8 cellular contexts compared by ENCODE assay signal in genomic region chr2:75200140-75200985, GRCh38. TPM values are rescaled to one million over a fixed set of nuclear protein-coding genes. Genes with fewer than 3 reads are reported as not detected.
DNase-seq lines count a peak whose midpoint lies in the region; ATAC-seq and TF ChIP-seq lines count a peak whose summit lies in the region.

No MANE protein-coding gene starts in this region.

- TF ChIP-seq EP300 in ovary (IDR thresholded peaks at IDR 0.05): no peak

- H3K27me3 Mint-ChIP-seq in activated T-cell treated with anti-CD3 and anti-CD28 coated beads, Interleukin-2, amount 50 U/mL, for 4 hours (ENCODE audit: low read depth): peaks cover 74% of the 10 kb centered on the region

- peaks cover 11% of the 10 kb centered on the region for H3K4me1 Mint-ChIP-seq in activated T-cell treated with anti-CD3 and anti-CD28 coated beads, Interleukin-2, amount 50 U/mL, for 4 hours (ENCODE audit: low read depth)

- ATAC-seq in activated T-cell treated with anti-CD3 and anti-CD28 coated beads, Interleukin-2, amount 50 U/mL, for 4 hours: peak; percentile 25 to 42
- ATAC-seq in Right ventricle myocardium superior (ENCODE audit: poor library complexity) (peak; percentile 94), GM18858 (IDR thresholded peaks at IDR 0.05; ENCODE audit: unreplicated experiment) (no peak), GM21390 (IDR thresholded peaks at IDR 0.05; ENCODE audit: unreplicated experiment) (no peak)

- no peaks in the 10 kb centered on the region for H3K36me3 ChIP-seq in ovary

- no peaks in the 10 kb centered on the region for H3K9me3 ChIP-seq in ovary

- H3K27me3 ChIP-seq in ovary: no peaks in the 10 kb centered on the region

- peak overlapping the region; percentile 10 for H3K4me3 ChIP-seq in ovary

- WGBS in ovary, 3 donors: 0 to 2% (median 1%) methylated on average over 52 to 53 of the region's 53 CpGs

- H3K27ac ChIP-seq in ovary: no peak overlapping the region

- DNase-seq in DMS79 (lab: John Stamatoyannopoulos, UW) (peak; percentile 45), HK-2 (ENCODE audit: unreplicated experiment) (peak; percentile 40), Right ventricle myocardium superior (peak; percentile 77), ovary (peak in 4 of 5 donors; percentile 25 to 52 (median 35)), kidney glomerular epithelial cell (lab: John Stamatoyannopoulos, UW) (no peak)
- no peak for DNase-seq in activated T-cell treated with anti-CD3 and anti-CD28 coated beads, Interleukin-2, amount 50 U/mL, for 4 hours

- no peak for TF ChIP-seq POLR2A in ovary (IDR thresholded peaks at IDR 0.05)

- TF ChIP-seq CTCF in ovary (IDR thresholded peaks at IDR 0.05): no peak

- H3K4me3 Mint-ChIP-seq in activated T-cell treated with anti-CD3 and anti-CD28 coated beads, Interleukin-2, amount 50 U/mL, for 4 hours: no peak overlapping the region

- H3K36me3 Mint-ChIP-seq in activated T-cell treated with anti-CD3 and anti-CD28 coated beads, Interleukin-2, amount 50 U/mL, for 4 hours (ENCODE audit: insufficient read depth): no peaks in the 10 kb centered on the region

- H3K4me1 ChIP-seq in ovary (ENCODE audit: insufficient read depth): peaks cover 10% of the 10 kb centered on the region

- intact Hi-C loops in Right ventricle myocardium superior (cut with DNase I) (no loop called here), ovary (cut with DNase I) (no loop called here)

- H3K9me3 Mint-ChIP-seq in activated T-cell treated with anti-CD3 and anti-CD28 coated beads, Interleukin-2, amount 50 U/mL, for 4 hours: no peaks in the 10 kb centered on the region

RNA-seq across cellular contexts. Expression of gene TACR1, which starts 1.0 kb away (rescaled TPM):
- not detected for total RNA-seq in activated T-cell treated with anti-CD3 and anti-CD28 coated beads, Interleukin-2, amount 50 U/mL, for 4 hours
- total RNA-seq in Right ventricle myocardium superior (0.11 TPM), ovary (1 to 10 TPM in 3 of 7 donors, under 1 TPM in 4; 0.43 to 2.8 (median 0.95) TPM)
- polyA plus RNA-seq in ovary: 1 to 10 TPM; 1.3 to 4.4 TPM

Comparison
In these comparisons a context has a peak if more than half of its experiments do, and no peak if none do; other contexts are left out.
1. DNase-seq: peak in DMS79 (single experiment), HK-2 (single experiment), Right ventricle myocardium superior (single experiment) and ovary (4 of 5); none in activated T-cell treated with anti-CD3 and anti-CD28 coated beads, Interleukin-2, amount 50 U/mL, for 4 hours (single experiment) and kidney glomerular epithelial cell (single experiment).
2. ATAC-seq: peak in activated T-cell treated with anti-CD3 and anti-CD28 coated beads, Interleukin-2, amount 50 U/mL, for 4 hours (2 of 2) and Right ventricle myocardium superior (single experiment); none in GM18858 (single experiment) and GM21390 (single experiment).